In the genomic region with DNA sequence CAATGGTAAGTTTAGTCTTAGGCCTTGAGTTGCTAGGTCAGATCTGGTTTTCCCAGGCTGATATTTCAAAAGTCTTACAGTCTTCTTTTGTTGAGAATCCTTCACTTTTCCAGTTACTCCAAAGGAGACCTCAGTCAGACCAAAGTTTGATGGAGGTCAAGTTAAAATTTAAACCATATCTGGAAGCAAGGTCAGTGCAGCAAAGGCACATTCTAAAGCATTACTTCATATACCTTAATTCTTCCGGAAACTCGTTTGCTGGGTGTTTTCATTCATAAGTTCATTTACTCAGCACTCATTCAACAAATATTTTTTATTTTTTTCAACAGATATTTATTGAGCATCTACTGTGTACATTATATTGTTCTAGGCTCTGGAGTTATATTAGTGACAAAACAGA, we compare ENCODE assay signal across 23 cellular contexts.
DNase-seq lines count a peak whose midpoint lies in the region; ATAC-seq, FAIRE-seq and TF ChIP-seq lines count a peak whose summit lies in the region.
"Had no signal": no experiment of that assay in that cellular context is flagged by ENCODE, and none has a peak within 500 bp of the region (broad histone marks: within the 10 kb centered on the region; RNA-seq: fewer than 3 reads in every experiment).

No MANE protein-coding gene starts in this region.

- no peaks in the 10 kb centered on the region for H3K36me3 ChIP-seq in liver (ENCODE audit: control insufficient read depth in 4 of 4, insufficient read depth in 3 of 4, low read depth in 1 of 4, low read length in 3 of 4)
- H3K36me3 ChIP-seq: BE2C, BLaER1 had no signal

- H3K4me1 ChIP-seq in liver (ENCODE audit: control insufficient read depth in 4 of 4, insufficient read depth in 4 of 4, low read length in 3 of 4), result peaks cover 0 to 3% (median 1%) of the 10 kb centered on the region in 4 donors
- H3K4me1 ChIP-seq: BE2C, BLaER1 had no signal

- H3K9me3 ChIP-seq in liver (ENCODE audit: control insufficient read depth in 4 of 4, low read length in 3 of 4), result no peaks in the 10 kb centered on the region
- H3K9me3 ChIP-seq: BE2C, BLaER1 had no signal

- peak; percentile 6 for FAIRE-seq in A204.1 (lab: Jason Lieb, UNC)
- peak; percentile 49 for FAIRE-seq in RCC 7860 (lab: Jason Lieb, UNC)
- FAIRE-seq: G401.6, GM12891, GM19239 had no signal

- H3K27me3 ChIP-seq in liver (ENCODE audit: control insufficient read depth in 4 of 4, insufficient read depth in 4 of 4, low read length in 3 of 4), result no peaks in the 10 kb centered on the region
- H3K27me3 ChIP-seq: BE2C, BLaER1 had no signal

- no peak for TF ChIP-seq CTCF in liver (IDR thresholded peaks at IDR 0.05; ENCODE audit: low read depth, low read length, missing input control)

- DNase-seq in RCC 7860 (ENCODE audit: low spot score) (no peak), left lobe of liver (ENCODE audit: low spot score) (no peak), DMS79 (lab: John Stamatoyannopoulos, UW) (no peak), cortex of kidney (lab: John Stamatoyannopoulos, UW) (no peak)
- DNase-seq: ACHN; BE2C; C1 segment of cervical spinal cord; CD4-positive, alpha-beta memory T cell; CD4-positive, CD25-positive, alpha-beta regulatory T cell; CD8-positive, alpha-beta memory T cell; COR-L47; DMS 273 treated with DMSO at 0.1 percent for 48 hours; DMS153; GF-D8 had no signal

- 58% methylated on average over 2 of the region's 2 CpGs for WGBS in liver

- no peak for TF ChIP-seq RAD21 in liver (IDR thresholded peaks at IDR 0.05)

- ATAC-seq in left lobe of liver (peak; percentile 57), HG03025 (IDR thresholded peaks at IDR 0.05; ENCODE audit: low FRiP score, unreplicated experiment) (no peak), HG03039 (IDR thresholded peaks at IDR 0.05; ENCODE audit: unreplicated experiment) (no peak)

- H3K27ac ChIP-seq in liver (ENCODE audit: low read depth in 1 of 2, low read length in 2 of 2), result no peak overlapping the region
- H3K27ac ChIP-seq: 22Rv1, BLaER1 had no signal

- no peak overlapping the region for H3K9ac ChIP-seq in liver (ENCODE audit: low read depth in 1 of 2, low read length in 2 of 2)
- H3K9ac ChIP-seq: BLaER1 had no signal

- H3K4me3 ChIP-seq in liver (ENCODE audit: low read depth in 1 of 3, low read length in 3 of 3), result no peak overlapping the region
- H3K4me3 ChIP-seq: BLaER1 had no signal

TF ChIP-seq in liver, 16 proteins besides CTCF, POLR2A, EP300 and RAD21:
- TF ChIP-seq HNF4A (conservative IDR thresholded peaks at IDR 0.05), result peak; percentile 11 to 26
- TF ChIP-seq FOXA1 (IDR thresholded peaks at IDR 0.05), result no peak
TF ChIP-seq in liver: peak in this region for 1.
